In genomic region chr10:31687545-31688482, GRCh38 we compare ENCODE assay signal across 18 cellular contexts.
DNase-seq lines count a peak whose midpoint lies in the region; ATAC-seq and TF ChIP-seq lines count a peak whose summit lies in the region.
"Had no signal": no experiment of that assay in that cellular context is flagged by ENCODE, and none has a peak within 500 bp of the region (broad histone marks: within the 10 kb centered on the region; RNA-seq: fewer than 3 reads in every experiment).

No MANE protein-coding gene starts in this region.

- CTCF ChIA-PET in WTC11 (lab: Charles Lee) = interaction anchor here (0.7 kb wide), 1 partner anchor 1134 kb away, joined by 3 read pairs; no protein-coding TSS in a partner anchor

- peaks cover 16 to 46% of the 10 kb centered on the region in 2 donors for H3K9me3 Mint-ChIP-seq in activated naive CD4-positive, alpha-beta T cell treated with anti-CD3 and anti-CD28 coated beads, Interleukin-2, amount 50 U/mL, for 72 hours
- H3K9me3 Mint-ChIP-seq in WTC11 = peaks cover 81% of the 10 kb centered on the region

- no peak overlapping the region for H3K27ac Mint-ChIP-seq in activated naive CD4-positive, alpha-beta T cell treated with anti-CD3 and anti-CD28 coated beads, Interleukin-2, amount 50 U/mL, for 72 hours
- H3K27ac Mint-ChIP-seq in WTC11 = no peak overlapping the region
- H3K27ac Mint-ChIP-seq: activated CD4-positive, alpha-beta memory T cell treated with anti-CD3 and anti-CD28 coated beads, Interleukin-2, amount 10 ng/mL, durations not matched to agents 7 days and 5 days; endodermal cell; T-helper 17 cell; type B pancreatic cell had no signal

- H3K36me3 Mint-ChIP-seq in activated naive CD4-positive, alpha-beta T cell treated with anti-CD3 and anti-CD28 coated beads, Interleukin-2, amount 50 U/mL, for 72 hours = peaks cover 9 to 28% of the 10 kb centered on the region in 2 donors
- H3K36me3 Mint-ChIP-seq in WTC11 = peaks cover 56% of the 10 kb centered on the region

- POLR2A ChIA-PET in WTC11 (lab: Charles Lee) = no interaction called here

- ATAC-seq in activated naive CD4-positive, alpha-beta T cell treated with anti-CD3 and anti-CD28 coated beads, Interleukin-2, amount 50 U/mL, for 72 hours = peak; percentile 79 to 85
- ATAC-seq in WTC11 = no peak
- peak; percentile 44 for ATAC-seq in left lobe of liver
- ATAC-seq in HG03469 (IDR thresholded peaks at IDR 0.05; ENCODE audit: unreplicated experiment) = no peak
- ATAC-seq: activated T-cell treated with anti-CD3 and anti-CD28 coated beads, Interleukin-2, amount 50 U/mL, for 4 hours; T-helper 17 cell had no signal

- H3K4me3 Mint-ChIP-seq in WTC11 = no peak overlapping the region
- H3K4me3 Mint-ChIP-seq: activated CD4-positive, alpha-beta memory T cell treated with anti-CD3 and anti-CD28 coated beads, Interleukin-2, amount 10 ng/mL, durations not matched to agents 7 days and 5 days; activated T-cell treated with anti-CD3 and anti-CD28 coated beads, Interleukin-2, amount 50 U/mL, for 4 hours; endodermal cell; naive B cell; T-helper 17 cell; type B pancreatic cell had no signal

- H3K4me1 Mint-ChIP-seq in WTC11 = no peaks in the 10 kb centered on the region
- H3K4me1 Mint-ChIP-seq: activated CD4-positive, alpha-beta memory T cell treated with anti-CD3 and anti-CD28 coated beads, Interleukin-2, amount 10 ng/mL, durations not matched to agents 7 days and 5 days; endodermal cell; naive B cell; T-helper 17 cell had no signal

- TF ChIP-seq CTCF in WTC11 (IDR thresholded peaks at IDR 0.05) = no peak

- no peaks in the 10 kb centered on the region; the same call in 1 of the 2 replicates for H3K27me3 Mint-ChIP-seq in WTC11 (ENCODE audit: low read depth)
- H3K27me3 Mint-ChIP-seq: naive B cell, T-helper 17 cell, type B pancreatic cell had no signal

- no peak for DNase-seq in activated naive CD4-positive, alpha-beta T cell treated with anti-CD3 and anti-CD28 coated beads, Interleukin-2, amount 50 U/mL, for 72 hours (ENCODE audit: low spot score in 2 of 2)
- DNase-seq in activated naive CD4-positive, alpha-beta T cell treated with Interleukin-2 at 50 U/mL for 16 hours = no peak
- DNase-seq in WTC11 (ENCODE audit: low spot score) = no peak
- DNase-seq in left lobe of liver (ENCODE audit: low spot score) = no peak
- DNase-seq in CD1c-positive myeloid dendritic cell (ENCODE audit: extremely low spot score) = no peak
- DNase-seq in NCI-H526 (lab: John Stamatoyannopoulos, UW) = no peak
- DNase-seq: activated CD4-positive, alpha-beta memory T cell treated with anti-CD3 and anti-CD28 coated beads, Interleukin-2, amount 10 ng/mL, durations not matched to agents 7 days and 5 days; activated T-cell treated with anti-CD3 and anti-CD28 coated beads, Interleukin-2, amount 50 U/mL, for 4 hours; colonic mucosa; endodermal cell; mesendoderm; naive B cell; NCI-H2081 treated with DMSO at 0.1 percent for 48 hours; NCI-H446 treated with DMSO at 0.1 percent for 48 hours; right cardiac atrium; T-helper 17 cell had no signal

TF ChIP-seq in WTC11, 78 proteins besides CTCF, POLR2A, EP300 and RAD21:
- TF ChIP-seq IRF2 (CRISPR knock-in tag; IDR thresholded peaks at IDR 0.05; ENCODE audit: borderline replicate concordance, low read depth) = no peak
- peak; percentile 30; the same call in 1 of the 2 replicates for TF ChIP-seq HMGA2 (CRISPR knock-in tag; IDR thresholded peaks at IDR 0.05)

Comparison
In these comparisons a context has a peak if more than half of its experiments do, and no peak if none do; other contexts are left out.
1. ATAC-seq: peak in activated naive CD4-positive, alpha-beta T cell treated with anti-CD3 and anti-CD28 coated beads, Interleukin-2, amount 50 U/mL, for 72 hours (2 of 2) and left lobe of liver (single experiment); none in WTC11 (single experiment) and HG03469 (single experiment).